In genomic region chr10:4678023-4678950, GRCh38 we compare ENCODE assay signal across 11 cellular contexts.
A peak's percentile ranks its signal among the peaks of the same experiment; 100 is the strongest.
DNase-seq lines count a peak whose midpoint lies in the region; ATAC-seq, FAIRE-seq and TF ChIP-seq lines count a peak whose summit lies in the region.
"Had no signal": no experiment of that assay in that cellular context is flagged by ENCODE, and none has a peak within 500 bp of the region (broad histone marks: within the 10 kb centered on the region; RNA-seq: fewer than 3 reads in every experiment).

No MANE protein-coding gene starts in this region.

- ATAC-seq in activated naive CD4-positive, alpha-beta T cell treated with anti-CD3 and anti-CD28 coated beads, Interleukin-2, amount 50 U/mL, for 72 hours, result no peak
- ATAC-seq in lung (ENCODE audit: insufficient read depth, low FRiP score) (peak; percentile 66), aorta (ENCODE audit: low FRiP score) (peak; percentile 29), HG02763 (IDR thresholded peaks at IDR 0.05; ENCODE audit: unreplicated experiment) (no peak)

- DNase-seq in activated naive CD4-positive, alpha-beta T cell treated with anti-CD3 and anti-CD28 coated beads, Interleukin-2, amount 50 U/mL, for 72 hours (ENCODE audit: low spot score in 2 of 2), result no peak
- peak; percentile 98 for DNase-seq in epithelial cell of prostate (ENCODE audit: low read depth, low spot score)
- DNase-seq in lung (ENCODE audit: low spot score), result no peak
- DNase-seq in aorta, result no peak
- no peak for DNase-seq in effector CD4-positive, alpha-beta T cell
- no peak for DNase-seq in GM19239 (ENCODE audit: insufficient read length, low spot score)
- DNase-seq: activated CD4-positive, alpha-beta memory T cell treated with anti-CD3 and anti-CD28 coated beads for 36 hours had no signal

- no peak for TF ChIP-seq CTCF in lung (IDR thresholded peaks at IDR 0.05; ENCODE audit: control extremely low read depth, extremely low read depth)

- no peaks in the 10 kb centered on the region for H3K36me3 Mint-ChIP-seq in activated naive CD4-positive, alpha-beta T cell treated with anti-CD3 and anti-CD28 coated beads, Interleukin-2, amount 50 U/mL, for 24 hours
- H3K36me3 Mint-ChIP-seq in activated naive CD4-positive, alpha-beta T cell treated with anti-CD3 and anti-CD28 coated beads, Interleukin-2, amount 50 U/mL, for 72 hours, result no peaks in the 10 kb centered on the region
- H3K36me3 Mint-ChIP-seq: activated CD4-positive, alpha-beta memory T cell treated with anti-CD3 and anti-CD28 coated beads for 36 hours; brain had no signal

- H3K4me1 ChIP-seq in lung (ENCODE audit: control insufficient read depth in 2 of 2, insufficient read depth in 2 of 2, low read length in 2 of 2) (peaks cover 3% of the 10 kb centered on the region in 2 donors), aorta (ENCODE audit: control insufficient read depth in 1 of 2, insufficient read depth in 2 of 2, low read length in 2 of 2) (peaks cover 0 to 2% of the 10 kb centered on the region in 2 donors)

- H3K9me3 ChIP-seq in lung (ENCODE audit: control insufficient read depth in 2 of 2, insufficient read depth in 1 of 2, low read length in 1 of 2) (no peaks in the 10 kb centered on the region), aorta (ENCODE audit: control insufficient read depth, low read length) (no peaks in the 10 kb centered on the region)

- no peak for FAIRE-seq in GM19239 (lab: Jason Lieb, UNC)
- FAIRE-seq: islet of Langerhans had no signal

- intact Hi-C loops in aorta (cut with DNase I), result loop anchor here in 1 of 2 donors (5.0 kb wide), 1 partner anchor 84 kb away; no protein-coding TSS in a partner anchor

- H3K36me3 ChIP-seq in lung (ENCODE audit: control insufficient read depth in 2 of 2, insufficient read depth in 2 of 2, low read length in 2 of 2) (no peaks in the 10 kb centered on the region), aorta (ENCODE audit: control insufficient read depth in 1 of 2, insufficient read depth in 2 of 2, low read length in 1 of 2) (no peaks in the 10 kb centered on the region)

- H3K27me3 Mint-ChIP-seq in activated naive CD4-positive, alpha-beta T cell treated with anti-CD3 and anti-CD28 coated beads, Interleukin-2, amount 50 U/mL, for 24 hours, result peaks cover 21% of the 10 kb centered on the region
- H3K27me3 Mint-ChIP-seq: brain had no signal

- no peak overlapping the region for H3K4me3 Mint-ChIP-seq in activated naive CD4-positive, alpha-beta T cell treated with anti-CD3 and anti-CD28 coated beads, Interleukin-2, amount 50 U/mL, for 24 hours
- H3K4me3 Mint-ChIP-seq: activated CD4-positive, alpha-beta memory T cell treated with anti-CD3 and anti-CD28 coated beads for 36 hours; brain had no signal

- H3K27me3 ChIP-seq in lung (ENCODE audit: control insufficient read depth, insufficient read depth) (no peaks in the 10 kb centered on the region), aorta (ENCODE audit: control insufficient read depth in 1 of 2, insufficient read depth in 2 of 2, low read length in 1 of 2) (no peaks in the 10 kb centered on the region)

- peak overlapping the region; percentile 8 for H3K27ac Mint-ChIP-seq in activated naive CD4-positive, alpha-beta T cell treated with anti-CD3 and anti-CD28 coated beads, Interleukin-2, amount 50 U/mL, for 24 hours
- H3K27ac Mint-ChIP-seq in activated naive CD4-positive, alpha-beta T cell treated with anti-CD3 and anti-CD28 coated beads, Interleukin-2, amount 50 U/mL, for 72 hours, result no peak overlapping the region
- H3K27ac Mint-ChIP-seq: activated CD4-positive, alpha-beta memory T cell treated with anti-CD3 and anti-CD28 coated beads for 36 hours had no signal

- no peaks in the 10 kb centered on the region for H3K4me1 Mint-ChIP-seq in activated naive CD4-positive, alpha-beta T cell treated with anti-CD3 and anti-CD28 coated beads, Interleukin-2, amount 50 U/mL, for 24 hours
- H3K4me1 Mint-ChIP-seq: brain had no signal

- WGBS in lung, 2 donors, result 71 to 79% methylated on average over 11 of the region's 11 CpGs
- WGBS in aorta, 2 donors, result 55 to 59% methylated on average over 11 of the region's 11 CpGs

- H3K4me3 ChIP-seq in lung (no peak overlapping the region), aorta (ENCODE audit: low read length in 2 of 2) (no peak overlapping the region)

- H3K27ac ChIP-seq in epithelial cell of prostate (peak overlapping the region; percentile 98), lung (ENCODE audit: low read depth in 1 of 2, low read length in 1 of 2) (peak overlapping the region; percentile 9 to 75), aorta (ENCODE audit: low read depth in 1 of 2, low read length in 2 of 2) (peak overlapping the region; percentile 67 to 72)

- no peaks in the 10 kb centered on the region for H3K9me3 Mint-ChIP-seq in activated naive CD4-positive, alpha-beta T cell treated with anti-CD3 and anti-CD28 coated beads, Interleukin-2, amount 50 U/mL, for 24 hours
- H3K9me3 Mint-ChIP-seq in activated naive CD4-positive, alpha-beta T cell treated with anti-CD3 and anti-CD28 coated beads, Interleukin-2, amount 50 U/mL, for 72 hours, result no peaks in the 10 kb centered on the region
- H3K9me3 Mint-ChIP-seq: activated CD4-positive, alpha-beta memory T cell treated with anti-CD3 and anti-CD28 coated beads for 36 hours had no signal

Comparison
In these comparisons a context has a peak if more than half of its experiments do, and no peak if none do; other contexts are left out.
1. ATAC-seq: peak in lung (single experiment) and aorta (single experiment); none in activated naive CD4-positive, alpha-beta T cell treated with anti-CD3 and anti-CD28 coated beads, Interleukin-2, amount 50 U/mL, for 72 hours (0 of 2) and HG02763 (single experiment).
2. H3K27ac ChIP-seq: peak in every context shown above with its lines; median percentile 98 in epithelial cell of prostate; 70 in aorta; 42 in lung.